Comparison of ENCODE assay signal across 16 cellular contexts in genomic region chr5:136308396-136308795, GRCh38. TPM values are rescaled to one million over a fixed set of nuclear protein-coding genes. Genes with fewer than 3 reads are reported as not detected.
A peak's percentile ranks its signal among the peaks of the same experiment; 100 is the strongest.
DNase-seq lines count a peak whose midpoint lies in the region; ATAC-seq and TF ChIP-seq lines count a peak whose summit lies in the region.
"Had no signal": no experiment of that assay in that cellular context is flagged by ENCODE, and none has a peak within 500 bp of the region (broad histone marks: within the 10 kb centered on the region; RNA-seq: fewer than 3 reads in every experiment).

No MANE protein-coding gene starts in this region.

- H3K27ac ChIP-seq in left ventricle myocardium inferior (replicated peaks) (no peak overlapping the region), heart right ventricle (no peak overlapping the region)
- H3K27ac ChIP-seq: dorsolateral prefrontal cortex, gastrocnemius medialis, left lung, upper lobe of left lung had no signal

- H3K9me3 ChIP-seq in left ventricle myocardium inferior (replicated peaks) (no peaks in the 10 kb centered on the region), heart right ventricle (no peaks in the 10 kb centered on the region)
- H3K9me3 ChIP-seq: gastrocnemius medialis, left lung, upper lobe of left lung had no signal

- no peak for ATAC-seq in heart right ventricle
- no peak for ATAC-seq in GM18511 (IDR thresholded peaks at IDR 0.05; ENCODE audit: unreplicated experiment)
- ATAC-seq in GM21515 (IDR thresholded peaks at IDR 0.05; ENCODE audit: unreplicated experiment): no peak
- no peak for ATAC-seq in GM19328 (IDR thresholded peaks at IDR 0.05; ENCODE audit: unreplicated experiment)
- ATAC-seq: activated CD8-positive, alpha-beta memory T cell treated with anti-CD3 and anti-CD28 coated beads, Interleukin-2, amount 10 ng/mL, durations not matched to agents 7 days and 5 days; gastrocnemius medialis; left lung; Right ventricle myocardium inferior had no signal

- H3K4me3 ChIP-seq in left ventricle myocardium inferior: no peak overlapping the region
- no peak overlapping the region for H3K4me3 ChIP-seq in heart right ventricle
- H3K4me3 ChIP-seq: dorsolateral prefrontal cortex, gastrocnemius medialis, left lung, upper lobe of left lung had no signal

- in situ Hi-C loops in SK-MEL-5 (cut with HindIII; ENCODE audit: low pct_unique_long_range_greater_than_20kb, low sequenced_read_pairs) (no loop called here), GM13976 (cut with MboI; ENCODE audit: low sequenced_read_pairs, unreplicated experiment) (no loop called here)

- H3K4me1 ChIP-seq in left ventricle myocardium inferior: no peaks in the 10 kb centered on the region
- no peaks in the 10 kb centered on the region for H3K4me1 ChIP-seq in heart right ventricle
- H3K4me1 ChIP-seq: gastrocnemius medialis, left lung, upper lobe of left lung had no signal

- DNase-seq in left ventricle myocardium inferior: no peak
- DNase-seq in heart right ventricle: no peak
- DNase-seq in SK-MEL-5 (ENCODE audit: low read depth, low spot score): peak; percentile 32
- peak; percentile 32 for DNase-seq in iPS-NIHi11 (ENCODE audit: low spot score)
- DNase-seq in GM13976 (ENCODE audit: low spot score): no peak
- DNase-seq: activated CD8-positive, alpha-beta memory T cell treated with anti-CD3 and anti-CD28 coated beads, Interleukin-2, amount 10 ng/mL, durations not matched to agents 7 days and 5 days; DMS79 treated with DMSO at 0.1 percent for 48 hours; dorsolateral prefrontal cortex; gastrocnemius medialis; left lung; NCI-H446 treated with DMSO at 0.1 percent for 48 hours; upper lobe of left lung had no signal

- intact Hi-C loops in left ventricle myocardium inferior (cut with micrococcal nuclease) (no loop called here), heart right ventricle (cut with DNase I) (no loop called here)

- H3K36me3 ChIP-seq in left ventricle myocardium inferior (no peaks in the 10 kb centered on the region), heart right ventricle (no peaks in the 10 kb centered on the region)
- H3K36me3 ChIP-seq: gastrocnemius medialis, left lung, upper lobe of left lung had no signal

- H3K27me3 ChIP-seq in left ventricle myocardium inferior (ENCODE audit: low read depth) (peaks cover 61% of the 10 kb centered on the region), heart right ventricle (peaks cover 0 to 28% (median 0%) of the 10 kb centered on the region in 7 donors)
- H3K27me3 ChIP-seq: gastrocnemius medialis, left lung, upper lobe of left lung had no signal

- WGBS in heart right ventricle, 2 donors: 22 to 24% methylated on average over 2 of the region's 2 CpGs

- peak; percentile 22 for TF ChIP-seq CTCF in left ventricle myocardium inferior (IDR thresholded peaks at IDR 0.05; ENCODE audit: borderline replicate concordance)
- TF ChIP-seq CTCF in heart right ventricle (IDR thresholded peaks at IDR 0.05): no peak
- TF ChIP-seq CTCF in GM13976 (IDR thresholded peaks at IDR 0.05; ENCODE audit: borderline replicate concordance, control extremely low read depth, extremely low read depth, insufficient read depth, missing control alignments): no peak

RNA-seq across cellular contexts. Expression of gene TRPC7, which starts 56.9 kb away (rescaled TPM):
- not detected for total RNA-seq in left ventricle myocardium inferior
- not detected for total RNA-seq in heart right ventricle
- polyA plus RNA-seq in heart right ventricle: not detected
- not detected in 2 replicates for total RNA-seq in SK-MEL-5 (2014; rRNA removed; shearing (Covaris generic))
- polyA plus RNA-seq in SK-MEL-5 (2015; cell fraction: cytosol; rRNA removed): 0.32 TPM in 1 of 2 replicates, not detected in the other
- not detected in 2 replicates for polyA plus RNA-seq in SK-MEL-5 (2015; cell fraction: nucleus; rRNA removed)
- total RNA-seq: activated CD8-positive, alpha-beta memory T cell treated with anti-CD3 and anti-CD28 coated beads, Interleukin-2, amount 10 ng/mL, durations not matched to agents 7 days and 5 days; gastrocnemius medialis; left lung; Right ventricle myocardium inferior; upper lobe of left lung had no signal

Comparison
In these comparisons a context has a peak if more than half of its experiments do, and no peak if none do; other contexts are left out.
1. DNase-seq: peak in SK-MEL-5 (single experiment) and iPS-NIHi11 (single experiment); none in left ventricle myocardium inferior (single experiment), heart right ventricle (0 of 2) and GM13976 (single experiment).